1 cellular context compared by ENCODE assay signal in the genomic region with DNA sequence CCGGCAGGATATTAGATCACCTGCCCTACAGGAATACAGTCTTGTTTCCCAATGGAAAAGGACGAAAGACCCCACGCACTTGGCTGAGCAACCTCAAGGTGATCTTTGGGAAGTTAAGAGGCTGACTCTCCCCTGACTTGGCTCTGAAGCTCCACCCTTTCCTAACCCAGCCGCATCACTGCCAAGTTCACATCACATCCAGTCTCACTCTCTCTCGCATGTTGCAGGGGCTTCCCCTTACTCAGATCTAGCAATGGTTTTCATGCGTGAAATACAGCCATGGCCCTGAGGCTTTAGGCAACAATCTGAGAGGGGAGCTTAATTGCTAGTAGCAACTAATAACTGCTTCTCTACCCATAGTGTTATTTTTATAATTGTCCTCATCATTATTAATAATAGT.
TF ChIP-seq lines count a peak whose summit lies in the region.

No MANE protein-coding gene starts in this region.

TF ChIP-seq in GM23338, 12 proteins besides CTCF, POLR2A, EP300 and RAD21 (continued from another document):
- TF ChIP-seq, protein P1, sequence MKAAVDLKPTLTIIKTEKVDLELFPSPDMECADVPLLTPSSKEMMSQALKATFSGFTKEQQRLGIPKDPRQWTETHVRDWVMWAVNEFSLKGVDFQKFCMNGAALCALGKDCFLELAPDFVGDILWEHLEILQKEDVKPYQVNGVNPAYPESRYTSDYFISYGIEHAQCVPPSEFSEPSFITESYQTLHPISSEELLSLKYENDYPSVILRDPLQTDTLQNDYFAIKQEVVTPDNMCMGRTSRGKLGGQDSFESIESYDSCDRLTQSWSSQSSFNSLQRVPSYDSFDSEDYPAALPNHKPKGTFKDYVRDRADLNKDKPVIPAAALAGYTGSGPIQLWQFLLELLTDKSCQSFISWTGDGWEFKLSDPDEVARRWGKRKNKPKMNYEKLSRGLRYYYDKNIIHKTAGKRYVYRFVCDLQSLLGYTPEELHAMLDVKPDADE (IDR thresholded peaks at IDR 0.05): no peak
- no peak for TF ChIP-seq POLR2AphosphoS5 (IDR thresholded peaks at IDR 0.05; ENCODE audit: low read depth)
- no peak for TF ChIP-seq ZNF114 (CRISPR knock-in tag; IDR thresholded peaks at IDR 0.05)
- no peak for TF ChIP-seq STAT1 (IDR thresholded peaks at IDR 0.05; ENCODE audit: unreplicated experiment)
- TF ChIP-seq ZNF331 (CRISPR knock-in tag; IDR thresholded peaks at IDR 0.05; ENCODE audit: low read depth): no peak
